ENCODE assay signal across 10 cellular contexts in genomic region chr16:49701867-49702494, GRCh38.
A peak's percentile ranks its signal among the peaks of the same experiment; 100 is the strongest.
DNase-seq lines count a peak whose midpoint lies in the region; ATAC-seq, FAIRE-seq and TF ChIP-seq lines count a peak whose summit lies in the region.
"Had no signal": no experiment of that assay in that cellular context is flagged by ENCODE, and none has a peak within 500 bp of the region (broad histone marks: within the 10 kb centered on the region; RNA-seq: fewer than 3 reads in every experiment).

No MANE protein-coding gene starts in this region.

- intact Hi-C loops in heart left ventricle (cut with DNase I): loop anchor here in 2 of 10 donors (5.0 kb wide), 1 partner anchor 155 kb away; the partner anchor contains the start of gene ZNF423 (in 2 of the 2)
- intact Hi-C loops in pancreas (cut with DNase I): no loop called here
- intact Hi-C loops in right lobe of liver (cut with DNase I): no loop called here

- peak; percentile 89 for DNase-seq in DMS 273 treated with DMSO at 0.1 percent for 48 hours (lab: John Stamatoyannopoulos, UW)
- DNase-seq in Peyer's patch: peak in 2 of 3 donors; percentile 17 to 58
- DNase-seq in heart left ventricle: peak; percentile 39 to 87 (median 79)
- DNase-seq in pancreas: no peak
- DNase-seq in NOMO-1 treated with dmso at 0.1 percent for 144 hours (lab: John Stamatoyannopoulos, UW; ENCODE audit: unreplicated experiment): no peak
- DNase-seq in GF-D8 (lab: John Stamatoyannopoulos, UW): no peak
- DNase-seq in right lobe of liver: no peak

- no peak for TF ChIP-seq CTCF in Peyer's patch (IDR thresholded peaks at IDR 0.05)
- TF ChIP-seq CTCF in heart left ventricle (IDR thresholded peaks at IDR 0.05): no peak
- no peak for TF ChIP-seq CTCF in pancreas (IDR thresholded peaks at IDR 0.05)
- TF ChIP-seq CTCF in right lobe of liver (IDR thresholded peaks at IDR 0.05): no peak

- WGBS in heart left ventricle, 4 donors: 50 to 67% (median 54%) methylated on average over 11 to 15 of the region's 15 CpGs
- 68 to 73% methylated on average over 15 of the region's 15 CpGs for WGBS in pancreas, 2 donors
- 38% methylated on average over 1 of the region's 15 CpGs for WGBS in right lobe of liver (ENCODE audit: insufficient coverage, low coverage, low lambda C conversion rate, missing lambda C conversion rate)

- no peaks in the 10 kb centered on the region for H3K4me1 ChIP-seq in Peyer's patch
- H3K4me1 ChIP-seq in heart left ventricle: peaks cover 0 to 55% (median 33%) of the 10 kb centered on the region in 12 donors
- no peaks in the 10 kb centered on the region for H3K4me1 ChIP-seq in pancreas
- H3K4me1 ChIP-seq in right lobe of liver: no peaks in the 10 kb centered on the region

- no peak for TF ChIP-seq POLR2A in Peyer's patch (IDR thresholded peaks at IDR 0.05)
- TF ChIP-seq POLR2A in heart left ventricle (IDR thresholded peaks at IDR 0.05): no peak
- TF ChIP-seq POLR2A in right lobe of liver (IDR thresholded peaks at IDR 0.05): no peak

- H3K4me3 ChIP-seq in Peyer's patch (no peak overlapping the region), heart left ventricle (peak overlapping the region in 1 of 12 donors; percentile 22), pancreas (no peak overlapping the region), right lobe of liver (no peak overlapping the region)
- H3K4me3 ChIP-seq: upper lobe of left lung had no signal

- H3K27me3 ChIP-seq in Peyer's patch (no peaks in the 10 kb centered on the region), heart left ventricle (peaks cover 0 to 3% (median 0%) of the 10 kb centered on the region in 9 donors), pancreas (no peaks in the 10 kb centered on the region), right lobe of liver (no peaks in the 10 kb centered on the region)
- H3K27me3 ChIP-seq: upper lobe of left lung had no signal

- H3K36me3 ChIP-seq in Peyer's patch (no peaks in the 10 kb centered on the region), heart left ventricle (no peaks in the 10 kb centered on the region), pancreas (no peaks in the 10 kb centered on the region), right lobe of liver (no peaks in the 10 kb centered on the region)
- H3K36me3 ChIP-seq: upper lobe of left lung had no signal

- no peak for FAIRE-seq in pancreas (lab: Jason Lieb, UNC)
- FAIRE-seq: D721Med had no signal

- H3K27ac ChIP-seq in Peyer's patch (peak overlapping the region in 1 of 4 donors; percentile 22), heart left ventricle (peak overlapping the region in 6 of 12 donors; percentile 3 to 57 (median 18)), pancreas (no peak overlapping the region), right lobe of liver (no peak overlapping the region)

- H3K9me3 ChIP-seq in Peyer's patch (no peaks in the 10 kb centered on the region), heart left ventricle (peaks cover 0 to 7% (median 0%) of the 10 kb centered on the region in 12 donors), pancreas (no peaks in the 10 kb centered on the region), right lobe of liver (no peaks in the 10 kb centered on the region)
- H3K9me3 ChIP-seq: upper lobe of left lung had no signal

- peak; percentile 50 to 79 (median 68) for ATAC-seq in heart left ventricle
- peak in 3 of 4 donors; percentile 38 to 53 (median 45) for ATAC-seq in pancreas
- ATAC-seq in HG02759 (IDR thresholded peaks at IDR 0.05; ENCODE audit: unreplicated experiment): no peak
- ATAC-seq in right lobe of liver: no peak

Comparison
In these comparisons a context has a peak if more than half of its experiments do, and no peak if none do; other contexts are left out.
1. DNase-seq: peak in DMS 273 treated with DMSO at 0.1 percent for 48 hours (single experiment), Peyer's patch (2 of 3) and heart left ventricle (5 of 5); none in pancreas (0 of 6), NOMO-1 treated with dmso at 0.1 percent for 144 hours (single experiment), GF-D8 (single experiment) and right lobe of liver (0 of 3).
2. ATAC-seq: peak in heart left ventricle (4 of 4) and pancreas (3 of 4); none in HG02759 (single experiment) and right lobe of liver (0 of 4).